ENCODE assay signal across 30 cellular contexts in the genomic region with DNA sequence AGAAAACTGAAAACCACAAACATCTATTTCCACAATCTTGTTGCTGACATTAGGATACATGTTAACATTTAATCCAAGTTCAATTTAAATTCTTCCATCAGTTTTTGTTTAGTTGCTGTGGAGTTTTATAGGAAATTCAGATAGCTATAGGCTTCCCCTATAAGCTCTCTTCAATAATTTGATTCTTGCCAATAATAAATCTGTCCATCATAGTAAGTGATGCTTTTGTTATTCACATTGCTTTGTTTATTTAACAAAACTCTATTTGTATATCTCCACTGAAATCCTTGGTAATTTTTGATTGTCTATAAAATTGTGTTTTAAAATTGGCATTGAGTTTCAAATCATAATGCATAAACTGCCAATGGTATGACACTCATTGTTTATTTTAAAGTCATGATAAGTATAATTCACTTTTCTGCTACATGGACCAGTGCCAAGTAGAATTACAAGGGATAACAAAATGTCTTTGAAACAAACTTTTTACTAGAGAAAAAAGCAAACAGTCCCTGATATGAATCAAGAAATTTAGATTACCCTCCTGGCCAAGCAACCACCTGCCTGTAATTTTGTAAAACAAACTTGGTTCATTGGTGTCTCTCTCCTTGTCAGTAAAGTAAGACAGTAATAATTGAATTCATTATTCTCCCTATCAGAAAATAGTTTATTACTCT.
"Had no signal": no experiment of that assay in that cellular context is flagged by ENCODE, and none has a peak within 500 bp of the region (broad histone marks: within the 10 kb centered on the region; RNA-seq: fewer than 3 reads in every experiment).

No MANE protein-coding gene starts in this region.

- H3K4me3 ChIP-seq: ascending aorta, cardiac muscle cell, coronary artery, dorsolateral prefrontal cortex, skin epidermis, thyroid gland, upper lobe of left lung, vagina had no signal

- H3K4me3 Mint-ChIP-seq: activated CD4-positive, alpha-beta memory T cell treated with anti-CD3 and anti-CD28 coated beads for 36 hours; activated naive CD4-positive, alpha-beta T cell treated with anti-CD3 and anti-CD28 coated beads, Interleukin-2, amount 10 ng/mL, durations not matched to agents 7 days and 5 days; activated naive CD8-positive, alpha-beta T cell treated with anti-CD3 and anti-CD28 coated beads, Interleukin-2, amount 10 ng/mL, durations not matched to agents 7 days and 5 days; activated T-helper 1 cell treated with anti-CD3 and anti-CD28 coated beads, Interleukin-12 subunit alpha, Interleukin-12 subunit beta, Interleukin-2, Interleukin-4 antibody, amounts not matched to agents 30 ng/mL and 10 ng/mL and 1 ng/mL, durations not matched to agents 14 hours and 24 hours and 36 hours; brain; effector memory CD8-positive, alpha-beta T cell; nephron progenitor cell; stimulated activated effector memory CD8-positive, alpha-beta T cell treated with anti-CD3 and anti-CD28 coated beads, Interleukin-12 subunit alpha, Interleukin-12 subunit beta, amount 100 ng/mL, for 72 hours; stimulated activated naive CD8-positive, alpha-beta T cell treated with anti-CD3 and anti-CD28 coated beads, Interleukin-15, amount 100 ng/mL, for 72 hours had no signal

- H3K27me3 Mint-ChIP-seq: activated CD4-positive, alpha-beta memory T cell treated with anti-CD3 and anti-CD28 coated beads for 36 hours; activated naive CD4-positive, alpha-beta T cell treated with anti-CD3 and anti-CD28 coated beads, Interleukin-2, amount 10 ng/mL, durations not matched to agents 7 days and 5 days; activated naive CD8-positive, alpha-beta T cell treated with anti-CD3 and anti-CD28 coated beads, Interleukin-2, amount 10 ng/mL, durations not matched to agents 7 days and 5 days; effector memory CD8-positive, alpha-beta T cell; stimulated activated naive CD8-positive, alpha-beta T cell treated with anti-CD3 and anti-CD28 coated beads, Interleukin-15, amount 100 ng/mL, for 72 hours had no signal

- H3K4me1 Mint-ChIP-seq: activated naive CD4-positive, alpha-beta T cell treated with anti-CD3 and anti-CD28 coated beads, Interleukin-2, amount 10 ng/mL, durations not matched to agents 7 days and 5 days; activated naive CD8-positive, alpha-beta T cell treated with anti-CD3 and anti-CD28 coated beads, Interleukin-2, amount 10 ng/mL, durations not matched to agents 7 days and 5 days; brain; nephron progenitor cell; stimulated activated effector memory CD8-positive, alpha-beta T cell treated with anti-CD3 and anti-CD28 coated beads, Interleukin-12 subunit alpha, Interleukin-12 subunit beta, amount 100 ng/mL, for 72 hours; stimulated activated naive CD8-positive, alpha-beta T cell treated with anti-CD3 and anti-CD28 coated beads, Interleukin-15, amount 100 ng/mL, for 72 hours had no signal

- H3K4me1 ChIP-seq: ascending aorta, thyroid gland, upper lobe of left lung, vagina had no signal

- DNase-seq: activated CD4-positive, alpha-beta memory T cell treated with anti-CD3 and anti-CD28 coated beads for 36 hours; activated CD4-positive, alpha-beta T cell treated with anti-CD3 and anti-CD28 coated beads for 48 hours; activated CD8-positive, alpha-beta memory T cell treated with anti-CD3 and anti-CD28 coated beads, Interleukin-2, amount 50 U/mL, for 4 hours; activated gamma-delta T cell; activated naive CD4-positive, alpha-beta T cell treated with anti-CD3 and anti-CD28 coated beads, Interleukin-2, amount 10 ng/mL, durations not matched to agents 7 days and 5 days; activated naive CD8-positive, alpha-beta T cell treated with anti-CD3 and anti-CD28 coated beads, Interleukin-2, amount 10 ng/mL, durations not matched to agents 7 days and 5 days; activated T-cell treated with anti-CD3 and anti-CD28 coated beads, Interleukin-2, amount 50 U/mL, for 1 hour; cerebellar nuclear complex; dorsolateral prefrontal cortex; effector memory CD8-positive, alpha-beta T cell; head of caudate nucleus; hippocampal formation; left colon; mammary epithelial cell; nephron progenitor cell; stimulated activated CD4-positive, alpha-beta T cell treated with anti-CD3 and anti-CD28 coated beads, Interleukin-4, amount 100 ng/mL, for 24 hours; stimulated activated naive CD8-positive, alpha-beta T cell treated with anti-CD3 and anti-CD28 coated beads, Interleukin-15, amount 100 ng/mL, for 72 hours; substantia nigra; thyroid gland; upper lobe of left lung had no signal

- H3K36me3 Mint-ChIP-seq: activated CD4-positive, alpha-beta memory T cell treated with anti-CD3 and anti-CD28 coated beads for 36 hours; activated naive CD4-positive, alpha-beta T cell treated with anti-CD3 and anti-CD28 coated beads, Interleukin-2, amount 10 ng/mL, durations not matched to agents 7 days and 5 days; activated naive CD8-positive, alpha-beta T cell treated with anti-CD3 and anti-CD28 coated beads, Interleukin-2, amount 10 ng/mL, durations not matched to agents 7 days and 5 days; brain; stimulated activated effector memory CD8-positive, alpha-beta T cell treated with anti-CD3 and anti-CD28 coated beads, Interleukin-12 subunit alpha, Interleukin-12 subunit beta, amount 100 ng/mL, for 72 hours had no signal

- H3K9me3 ChIP-seq: ascending aorta, neutrophil, thyroid gland, upper lobe of left lung, vagina had no signal

- H3K9me3 Mint-ChIP-seq: activated CD4-positive, alpha-beta memory T cell treated with anti-CD3 and anti-CD28 coated beads for 36 hours; activated naive CD4-positive, alpha-beta T cell treated with anti-CD3 and anti-CD28 coated beads, Interleukin-2, amount 10 ng/mL, durations not matched to agents 7 days and 5 days; activated naive CD8-positive, alpha-beta T cell treated with anti-CD3 and anti-CD28 coated beads, Interleukin-2, amount 10 ng/mL, durations not matched to agents 7 days and 5 days; activated T-helper 1 cell treated with anti-CD3 and anti-CD28 coated beads, Interleukin-12 subunit alpha, Interleukin-12 subunit beta, Interleukin-2, Interleukin-4 antibody, amounts not matched to agents 30 ng/mL and 10 ng/mL and 1 ng/mL, durations not matched to agents 14 hours and 24 hours and 36 hours; brain; nephron progenitor cell; stimulated activated effector memory CD8-positive, alpha-beta T cell treated with anti-CD3 and anti-CD28 coated beads, Interleukin-12 subunit alpha, Interleukin-12 subunit beta, amount 100 ng/mL, for 72 hours; stimulated activated naive CD8-positive, alpha-beta T cell treated with anti-CD3 and anti-CD28 coated beads, Interleukin-15, amount 100 ng/mL, for 72 hours had no signal

- H3K27ac Mint-ChIP-seq: activated CD4-positive, alpha-beta memory T cell treated with anti-CD3 and anti-CD28 coated beads for 36 hours; activated naive CD4-positive, alpha-beta T cell treated with anti-CD3 and anti-CD28 coated beads, Interleukin-2, amount 10 ng/mL, durations not matched to agents 7 days and 5 days; activated naive CD8-positive, alpha-beta T cell treated with anti-CD3 and anti-CD28 coated beads, Interleukin-2, amount 10 ng/mL, durations not matched to agents 7 days and 5 days; activated T-helper 1 cell treated with anti-CD3 and anti-CD28 coated beads, Interleukin-12 subunit alpha, Interleukin-12 subunit beta, Interleukin-2, Interleukin-4 antibody, amounts not matched to agents 30 ng/mL and 10 ng/mL and 1 ng/mL, durations not matched to agents 14 hours and 24 hours and 36 hours; brain; effector memory CD8-positive, alpha-beta T cell; nephron progenitor cell; stimulated activated effector memory CD8-positive, alpha-beta T cell treated with anti-CD3 and anti-CD28 coated beads, Interleukin-12 subunit alpha, Interleukin-12 subunit beta, amount 100 ng/mL, for 72 hours; stimulated activated naive CD8-positive, alpha-beta T cell treated with anti-CD3 and anti-CD28 coated beads, Interleukin-15, amount 100 ng/mL, for 72 hours had no signal

- H3K27me3 ChIP-seq: ascending aorta, cardiac muscle cell, dorsolateral prefrontal cortex, neutrophil, thyroid gland, upper lobe of left lung, vagina had no signal

- ATAC-seq: effector memory CD8-positive, alpha-beta T cell; left colon; sciatic nerve; stimulated activated effector memory CD8-positive, alpha-beta T cell treated with anti-CD3 and anti-CD28 coated beads, Interleukin-12 subunit alpha, Interleukin-12 subunit beta, amount 100 ng/mL, for 72 hours; stimulated activated naive CD8-positive, alpha-beta T cell treated with anti-CD3 and anti-CD28 coated beads, Interleukin-15, amount 100 ng/mL, for 72 hours had no signal

- H3K27ac ChIP-seq: ascending aorta, cardiac muscle cell, coronary artery, dorsolateral prefrontal cortex, neutrophil, skin epidermis, thyroid gland, upper lobe of left lung, vagina had no signal
